ENCODE assay signal across 8 cellular contexts in the genomic region with DNA sequence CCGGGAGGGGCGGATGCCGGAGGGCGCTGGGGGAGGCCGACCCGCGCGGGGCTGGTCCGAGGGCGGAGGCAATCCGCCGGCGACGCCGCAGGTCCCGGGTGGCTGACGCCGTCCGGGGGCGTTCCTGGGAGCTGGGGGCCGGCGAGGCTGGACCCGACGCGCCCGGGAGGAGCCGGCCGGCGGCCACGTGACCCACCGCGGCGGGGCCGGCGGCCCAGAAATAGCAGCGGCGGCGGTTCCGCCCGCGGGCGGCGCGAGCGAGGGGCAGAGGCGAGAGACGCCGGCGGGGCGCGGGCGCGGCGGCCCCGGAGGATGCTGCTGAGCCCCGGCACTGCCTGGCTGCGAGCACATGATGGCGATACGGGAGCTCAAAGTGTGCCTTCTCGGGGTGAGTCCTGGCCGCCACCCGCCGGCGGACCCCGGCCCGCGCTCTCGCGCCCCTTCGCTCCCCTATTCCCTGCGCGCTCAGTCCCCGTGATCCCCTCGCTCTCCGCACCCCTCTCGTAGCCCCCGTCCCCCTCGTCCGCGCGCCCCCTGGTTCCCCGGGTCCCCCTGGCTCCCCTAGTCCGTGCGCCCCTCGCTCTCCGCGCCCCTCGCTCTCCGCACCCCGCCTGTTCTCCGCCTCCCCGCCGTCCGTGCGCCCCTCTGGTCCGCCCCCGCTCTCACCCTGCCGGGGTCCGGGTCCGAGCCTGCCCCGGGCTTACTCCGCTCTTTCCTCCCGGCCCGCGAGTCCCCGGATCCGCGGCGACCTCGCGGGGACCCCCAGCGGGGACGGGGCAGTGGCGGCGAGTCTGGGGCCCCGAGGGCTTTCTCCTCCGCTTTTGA. TPM values are rescaled to one million over a fixed set of nuclear protein-coding genes. Genes with fewer than 3 reads are reported as not detected.
DNase-seq lines count a peak whose midpoint lies in the region; ATAC-seq, FAIRE-seq and TF ChIP-seq lines count a peak whose summit lies in the region.

A gene with protein sequence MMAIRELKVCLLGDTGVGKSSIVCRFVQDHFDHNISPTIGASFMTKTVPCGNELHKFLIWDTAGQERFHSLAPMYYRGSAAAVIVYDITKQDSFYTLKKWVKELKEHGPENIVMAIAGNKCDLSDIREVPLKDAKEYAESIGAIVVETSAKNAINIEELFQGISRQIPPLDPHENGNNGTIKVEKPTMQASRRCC (plus strand): TSS at position 245 of the 825 bp plus-strand sequence. CDS start 105 bp downstream, at position 350.

- peak; percentile 80 for DNase-seq in 8988T
- peak; percentile 98 for DNase-seq in GM03348 (ENCODE audit: low spot score)
- DNase-seq in SW 1271 (lab: John Stamatoyannopoulos, UW), result peak; percentile 8 to 61
- DNase-seq in endothelial cell of umbilical vein (ENCODE audit: low read depth, low spot score), result peak; percentile 67
- DNase-seq in medulla oblongata (ENCODE audit: extremely low spot score), result peak; percentile 86
- peak; percentile 72 for DNase-seq in superior temporal gyrus (ENCODE audit: extremely low spot score)
- DNase-seq in stimulated activated CD4-positive, alpha-beta T cell treated with anti-CD3 and anti-CD28 coated beads, Interleukin-1b, Interleukin-23, amount 100 ng/mL, for 48 hours, result no peak

- intact Hi-C loops in endothelial cell of umbilical vein (cut with micrococcal nuclease), result loop anchor here (1.0 to 5.0 kb wide), 2 partner anchors 49 to 205 kb away; no protein-coding TSS in a partner anchor

- H3K79me2 ChIP-seq in endothelial cell of umbilical vein (ENCODE audit: control insufficient read depth, insufficient read depth, low read length), result peaks cover 17% of the 10 kb centered on the region

- H3K27me3 ChIP-seq in endothelial cell of umbilical vein (ENCODE audit: control insufficient read depth in 2 of 2, insufficient read depth in 2 of 2, low read length in 2 of 2), result no peaks in the 10 kb centered on the region

- no peaks in the 10 kb centered on the region for H3K36me3 ChIP-seq in endothelial cell of umbilical vein (ENCODE audit: control insufficient read depth in 2 of 2, extremely low read depth in 1 of 2, insufficient read depth in 2 of 2, low read length in 2 of 2)

- dilution Hi-C loops in endothelial cell of umbilical vein (cut with MboI; ENCODE audit: extremely low pct_ligation_motif_present, low sequenced_read_pairs), result no loop called here

- H3K27ac ChIP-seq in endothelial cell of umbilical vein (ENCODE audit: insufficient read depth, low read depth, low read length), result peak within 1 kb of the TSS; percentile 70

- peak; percentile 52 for TF ChIP-seq POLR2A in endothelial cell of umbilical vein (IDR thresholded peaks at IDR 0.05; ENCODE audit: low read depth, low read length)

- BruUV-seq in endothelial cell of umbilical vein (replicated peaks; lab: Mats Ljungman, UMichigan), result no TSS peak

- no peaks in the 10 kb centered on the region for H3K9me1 ChIP-seq in endothelial cell of umbilical vein (replicated peaks; ENCODE audit: control insufficient read depth, extremely low read depth, insufficient read depth, low read length)

- CTCF ChIA-PET in endothelial cell of umbilical vein (lab: Charles Lee), result interaction anchor here (0.8 to 2.3 kb wide), 11 partner anchors 10 to 243 kb away, joined by 3 to 11 read pairs (median 4); no protein-coding TSS in a partner anchor

- ATAC-seq in HG02885 (IDR thresholded peaks at IDR 0.05; ENCODE audit: poor library complexity, unreplicated experiment), result peak; percentile 39

- H2AFZ ChIP-seq in endothelial cell of umbilical vein (ENCODE audit: low read depth, low read length), result peak within 1 kb of the TSS; percentile 91

- peak within 1 kb of the TSS; percentile 79 to 98 (median 91) for H3K4me3 ChIP-seq in endothelial cell of umbilical vein (replicated peaks in 1 of 3; ENCODE audit: insufficient read depth in 1 of 3, low read depth in 1 of 3, low read length in 3 of 3)

- H3K4me1 ChIP-seq in endothelial cell of umbilical vein (ENCODE audit: control insufficient read depth, extremely low read depth, insufficient read depth, low read length), result peaks cover 23% of the 10 kb centered on the region

- H4K20me1 ChIP-seq in endothelial cell of umbilical vein (replicated peaks; ENCODE audit: control insufficient read depth, extremely low read depth, insufficient read depth, low read length), result no peaks in the 10 kb centered on the region

- POLR2A ChIA-PET in endothelial cell of umbilical vein (lab: Charles Lee), result no interaction called here

- TF ChIP-seq CTCF in endothelial cell of umbilical vein (IDR thresholded peaks at IDR 0.05; ENCODE audit: extremely low read depth in 1 of 2, insufficient read depth in 1 of 2, low read depth in 1 of 2, low read length in 2 of 2), result no peak

- H3K4me2 ChIP-seq in endothelial cell of umbilical vein (ENCODE audit: insufficient read depth, low read length), result peak within 1 kb of the TSS; percentile 81

- H3K9ac ChIP-seq in endothelial cell of umbilical vein (replicated peaks; ENCODE audit: extremely low read depth, insufficient read depth, low read length), result peak within 1 kb of the TSS; percentile 81

- H3K9me3 ChIP-seq in endothelial cell of umbilical vein (replicated peaks; ENCODE audit: control insufficient read depth, insufficient read depth, low read length), result no peaks in the 10 kb centered on the region

- peak; percentile 8 for FAIRE-seq in endothelial cell of umbilical vein (lab: Jason Lieb, UNC)

TF ChIP-seq in endothelial cell of umbilical vein, 7 proteins besides CTCF, POLR2A, EP300 and RAD21:
- TF ChIP-seq, protein P1, sequence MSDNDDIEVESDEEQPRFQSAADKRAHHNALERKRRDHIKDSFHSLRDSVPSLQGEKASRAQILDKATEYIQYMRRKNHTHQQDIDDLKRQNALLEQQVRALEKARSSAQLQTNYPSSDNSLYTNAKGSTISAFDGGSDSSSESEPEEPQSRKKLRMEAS (IDR thresholded peaks at IDR 0.05; ENCODE audit: insufficient read depth, insufficient read length), result no peak
- TF ChIP-seq POLR2AphosphoS5 (IDR thresholded peaks at IDR 0.05; ENCODE audit: insufficient read depth, low read depth, low read length), result peak; percentile 92

RNA-seq across cellular contexts. Expression of the gene that starts here (rescaled TPM):
- total RNA-seq in endothelial cell of umbilical vein, result 27.9 and 30.5 TPM in 2 replicates
- polyA plus RNA-seq in endothelial cell of umbilical vein, result 21.5 and 30.5 TPM in 2 replicates
- polyA plus RNA-seq in endothelial cell of umbilical vein (2011; cell fraction: cytosol; rRNA removed), result 16.7 and 17.2 TPM in 2 replicates
- 55.6 and 82.5 TPM in 2 replicates for polyA plus RNA-seq in endothelial cell of umbilical vein (2011; cell fraction: nucleus; rRNA removed)
- polyA plus RNA-seq in endothelial cell of umbilical vein (2012), result 26.6 and 30.2 TPM in 2 replicates
- polyA minus RNA-seq in endothelial cell of umbilical vein, result 14.0 and 36.3 TPM in 2 replicates
- 71.8 TPM for polyA minus RNA-seq in endothelial cell of umbilical vein (2011; cell fraction: cytosol; rRNA and poly(A)+ RNA removed)
- 37.9 and 74.6 TPM in 2 replicates for polyA minus RNA-seq in endothelial cell of umbilical vein (2011; cell fraction: nucleus; rRNA and poly(A)+ RNA removed)
